In genomic region chr6:163789199-163789810, GRCh38 we compare ENCODE assay signal across 20 cellular contexts.
DNase-seq lines count a peak whose midpoint lies in the region; ATAC-seq, FAIRE-seq and TF ChIP-seq lines count a peak whose summit lies in the region.
"Had no signal": no experiment of that assay in that cellular context is flagged by ENCODE, and none has a peak within 500 bp of the region (broad histone marks: within the 10 kb centered on the region; RNA-seq: fewer than 3 reads in every experiment).

No MANE protein-coding gene starts in this region.

- TF ChIP-seq CTCF in brain (conservative IDR thresholded peaks at IDR 0.05) (no peak), gastrocnemius medialis (IDR thresholded peaks at IDR 0.05 in 4 of 5, conservative IDR thresholded peaks at IDR 0.05 in 1 of 5) (no peak), colonic mucosa (IDR thresholded peaks at IDR 0.05) (no peak)

- H3K27ac ChIP-seq in gastrocnemius medialis (peak overlapping the region; percentile 11 to 31 (median 22)), colonic mucosa (no peak overlapping the region)

- in situ Hi-C loops in gastrocnemius medialis (cut with MboI; ENCODE audit: low sequenced_read_pairs in 4 of 4): no loop called here

- peaks cover 67% of the 10 kb centered on the region for H3K4me1 Mint-ChIP-seq in brain
- H3K4me1 Mint-ChIP-seq: B cell; CD4-positive, CD25-positive, alpha-beta regulatory T cell had no signal

- no peak overlapping the region for H3K4me3 ChIP-seq in gastrocnemius medialis
- no peak overlapping the region for H3K4me3 ChIP-seq in colonic mucosa

- no peaks in the 10 kb centered on the region for H3K36me3 Mint-ChIP-seq in brain
- H3K36me3 Mint-ChIP-seq: CD4-positive, CD25-positive, alpha-beta regulatory T cell had no signal

- peaks cover 8 to 13% of the 10 kb centered on the region in 2 donors for H3K4me1 ChIP-seq in gastrocnemius medialis
- H3K4me1 ChIP-seq in colonic mucosa: no peaks in the 10 kb centered on the region
- H3K4me1 ChIP-seq: Caco-2 had no signal

- peak; percentile 51 for FAIRE-seq in GM12891 (lab: Jason Lieb, UNC)
- FAIRE-seq: G401.6 had no signal

- ATAC-seq in gastrocnemius medialis: peak in 1 of 2 donors; percentile 31
- ATAC-seq in HG02884 (IDR thresholded peaks at IDR 0.05; ENCODE audit: unreplicated experiment): no peak
- ATAC-seq: HCT116, PC-3 had no signal

- H3K27ac Mint-ChIP-seq in brain: peak overlapping the region in 4 of 5 experiments; percentile 2 to 89 (median 41)
- H3K27ac Mint-ChIP-seq: B cell; CD4-positive, CD25-positive, alpha-beta regulatory T cell had no signal

- no peaks in the 10 kb centered on the region for H3K9me3 Mint-ChIP-seq in brain

- no peak for DNase-seq in GM12891 (ENCODE audit: insufficient read length, low spot score)
- peak; percentile 52 for DNase-seq in NCI-H82 treated with DMSO at 0.1 percent for 48 hours (lab: John Stamatoyannopoulos, UW; ENCODE audit: unreplicated experiment)
- no peak for DNase-seq in gastrocnemius medialis
- DNase-seq in cerebellar cortex (ENCODE audit: low spot score): no peak
- no peak for DNase-seq in colonic mucosa
- no peak for DNase-seq in activated CD4-positive, alpha-beta T cell treated with anti-CD3 and anti-CD28 coated beads, Interleukin-2, amount 50 U/mL, for 4 hours
- DNase-seq: Caco-2; CD4-positive, CD25-positive, alpha-beta regulatory T cell; NCI-H1417 treated with DMSO at 0.1 percent for 48 hours; NCI-H187 treated with DMSO at 0.1 percent for 48 hours; NCI-H226; NCI-H526; PC-3; RPMI8226; SHP77 treated with DMSO at 0.1 percent for 48 hours had no signal

- H3K9me3 ChIP-seq in gastrocnemius medialis (no peaks in the 10 kb centered on the region), colonic mucosa (no peaks in the 10 kb centered on the region)
- H3K9me3 ChIP-seq: Caco-2 had no signal

- H3K27me3 ChIP-seq in gastrocnemius medialis (no peaks in the 10 kb centered on the region), colonic mucosa (no peaks in the 10 kb centered on the region)

- no peak for TF ChIP-seq POLR2A in GM12891 (IDR thresholded peaks at IDR 0.05; ENCODE audit: low read depth, low read length)
- TF ChIP-seq POLR2A in gastrocnemius medialis (IDR thresholded peaks at IDR 0.05): no peak

- no peak overlapping the region for H3K4me3 Mint-ChIP-seq in brain
- H3K4me3 Mint-ChIP-seq: B cell; CD4-positive, CD25-positive, alpha-beta regulatory T cell had no signal

- H3K36me3 ChIP-seq in gastrocnemius medialis (no peaks in the 10 kb centered on the region), colonic mucosa (no peaks in the 10 kb centered on the region)

- no peaks in the 10 kb centered on the region for H3K27me3 Mint-ChIP-seq in brain

- no peak overlapping the region for H3K9ac ChIP-seq in colonic mucosa (ENCODE audit: low read depth in 2 of 2, low read length in 2 of 2)

- intact Hi-C loops in gastrocnemius medialis (cut with DNase I; ENCODE audit: low total_unique reads): no loop called here
- intact Hi-C loops in colonic mucosa (cut with DNase I): no loop called here

TF ChIP-seq in GM12891, 5 proteins besides CTCF, POLR2A, EP300 and RAD21:
- TF ChIP-seq TAF1 (IDR thresholded peaks at IDR 0.05; ENCODE audit: low read depth, low read length) (no peak), POLR2AphosphoS5 (IDR thresholded peaks at IDR 0.05; ENCODE audit: low read depth, low read length) (no peak), SPI1 (IDR thresholded peaks at IDR 0.05; ENCODE audit: low read depth, low read length) (peak; percentile 67), POU2F2 (IDR thresholded peaks at IDR 0.05; ENCODE audit: low read depth, low read length) (no peak), PAX5 (IDR thresholded peaks at IDR 0.05; ENCODE audit: insufficient read depth, low read length, severe bottlenecking) (no peak)
TF ChIP-seq in GM12891: peak in this region for 1.
